Comparison of ENCODE assay signal across 8 cellular contexts in genomic region chr12:111444314-111444705, GRCh38. TPM values are rescaled to one million over a fixed set of nuclear protein-coding genes. Genes with fewer than 3 reads are reported as not detected.
DNase-seq lines count a peak whose midpoint lies in the region; ATAC-seq and TF ChIP-seq lines count a peak whose summit lies in the region.

No MANE protein-coding gene starts in this region.

- H4K20me1 ChIP-seq in smooth muscle cell (ENCODE audit: low read depth), result peaks cover 82% of the 10 kb centered on the region

- peaks cover 82% of the 10 kb centered on the region for H3K4me1 ChIP-seq in CD4-positive, alpha-beta memory T cell (ENCODE audit: insufficient read depth, low read length)
- H3K4me1 ChIP-seq in smooth muscle cell (ENCODE audit: low read depth), result peaks cover 15% of the 10 kb centered on the region

- no peak for TF ChIP-seq CTCF in smooth muscle cell (IDR thresholded peaks at IDR 0.05; ENCODE audit: borderline replicate concordance, insufficient read depth, poor library complexity, severe bottlenecking)

- peak overlapping the region; percentile 71 for H3K27ac ChIP-seq in CD4-positive, alpha-beta memory T cell (ENCODE audit: low read depth, low read length)
- H3K27ac ChIP-seq in smooth muscle cell (ENCODE audit: low read depth), result peak overlapping the region; percentile 71

- peaks cover 19 to 46% of the 10 kb centered on the region in 2 donors for H3K36me3 Mint-ChIP-seq in CD4-positive, alpha-beta memory T cell

- no peaks in the 10 kb centered on the region for H3K27me3 Mint-ChIP-seq in CD4-positive, alpha-beta memory T cell

- peak; percentile 31 for ATAC-seq in GM19467 (IDR thresholded peaks at IDR 0.05; ENCODE audit: unreplicated experiment)
- ATAC-seq in HG03521 (IDR thresholded peaks at IDR 0.05; ENCODE audit: unreplicated experiment), result peak; percentile 27

- no peak overlapping the region for H2AFZ ChIP-seq in smooth muscle cell (ENCODE audit: low read depth)

- H3K27ac Mint-ChIP-seq in CD4-positive, alpha-beta memory T cell, result peak overlapping the region; percentile 80 to 100 (median 97)

- no peaks in the 10 kb centered on the region for H3K9me3 Mint-ChIP-seq in CD4-positive, alpha-beta memory T cell

- H3K9ac ChIP-seq in smooth muscle cell (ENCODE audit: low read depth), result no peak overlapping the region

- POLR2A ChIA-PET in CD4-positive, alpha-beta memory T cell (lab: Charles Lee; ENCODE audit: partially characterized antibody), result interaction anchor here (0.8 to 27.1 kb wide), 8 partner anchors 9 to 387 kb away, joined by 3 to 683 read pairs (median 6); partner anchors contain the start of gene SH2B3

- intact Hi-C loops in CD4-positive, alpha-beta memory T cell (cut with micrococcal nuclease), result loop anchor here (2.0 kb wide), 1 partner anchor 14 kb away; no protein-coding TSS in a partner anchor

- H3K9me3 ChIP-seq in CD4-positive, alpha-beta memory T cell (ENCODE audit: control insufficient read depth in 1 of 2, low read length in 2 of 2), result no peaks in the 10 kb centered on the region
- no peaks in the 10 kb centered on the region for H3K9me3 ChIP-seq in smooth muscle cell (replicated peaks; ENCODE audit: low read depth)

- peak overlapping the region; percentile 53 to 86 (median 76) for H3K4me3 Mint-ChIP-seq in CD4-positive, alpha-beta memory T cell

- peak in 1 of 5 donors; percentile 54 for DNase-seq in CD4-positive, alpha-beta memory T cell
- DNase-seq in central memory CD4-positive, alpha-beta T cell, result peak; percentile 26
- DNase-seq in smooth muscle cell (lab: John Stamatoyannopoulos, UW; ENCODE audit: unreplicated experiment) (no peak), H4 (ENCODE audit: low spot score) (no peak), AG08395 (ENCODE audit: low spot score) (no peak), GF-D8 (lab: John Stamatoyannopoulos, UW) (no peak)

- H3K27me3 ChIP-seq in CD4-positive, alpha-beta memory T cell (ENCODE audit: insufficient read depth, low read length), result no peaks in the 10 kb centered on the region
- no peaks in the 10 kb centered on the region for H3K27me3 ChIP-seq in smooth muscle cell (ENCODE audit: low read depth)

- H3K36me3 ChIP-seq in CD4-positive, alpha-beta memory T cell (ENCODE audit: insufficient read depth, low read length), result peaks cover 30% of the 10 kb centered on the region
- no peaks in the 10 kb centered on the region for H3K36me3 ChIP-seq in smooth muscle cell (ENCODE audit: low read depth)

- H3K4me2 ChIP-seq in smooth muscle cell, result no peak overlapping the region

- peaks cover 39% of the 10 kb centered on the region for H3K79me2 ChIP-seq in smooth muscle cell (ENCODE audit: low read depth)

- peaks cover 49 to 91% (median 77%) of the 10 kb centered on the region in 4 donors for H3K4me1 Mint-ChIP-seq in CD4-positive, alpha-beta memory T cell

- peaks cover 45% of the 10 kb centered on the region for H3F3A ChIP-seq in smooth muscle cell (ENCODE audit: low read depth)

- CTCF ChIA-PET in CD4-positive, alpha-beta memory T cell (lab: Charles Lee; ENCODE audit: partially characterized antibody), result interaction anchor here (1.1 to 22.4 kb wide), 6 partner anchors 8 to 41 kb away, joined by 3 to 1282 read pairs (median 24); partner anchors contain the start of gene SH2B3

- peak overlapping the region; percentile 12 to 35 for H3K4me3 ChIP-seq in CD4-positive, alpha-beta memory T cell (ENCODE audit: low read length in 2 of 2)
- no peak overlapping the region for H3K4me3 ChIP-seq in smooth muscle cell

- WGBS in smooth muscle cell (ENCODE audit: low lambda C conversion rate), result 64% methylated on average over 3 of the region's 3 CpGs

RNA-seq across cellular contexts. Expression of gene SH2B3, which starts 38.6 kb away (rescaled TPM):
- total RNA-seq in CD4-positive, alpha-beta memory T cell, result 10 to 100 TPM; 25.3 to 28.2 TPM
- 10 to 100 TPM in 1 of 2 donors, 1 to 10 TPM in 1; 4.2 to 14.2 TPM for polyA plus RNA-seq in CD4-positive, alpha-beta memory T cell
- total RNA-seq in smooth muscle cell, result 5.2 and 6.1 TPM in 2 replicates
- polyA plus RNA-seq in smooth muscle cell, result 3.7 and 4.7 TPM in 2 replicates
- total RNA-seq in H4 (2014; rRNA removed; shearing (Covaris generic)), result 11.5 and 12.1 TPM in 2 replicates
